In genomic region chr2:127174977-127175376, GRCh38 we compare ENCODE assay signal across 12 cellular contexts. TPM values are rescaled to one million over a fixed set of nuclear protein-coding genes. Genes with fewer than 3 reads are reported as not detected.
DNase-seq lines count a peak whose midpoint lies in the region; ATAC-seq and TF ChIP-seq lines count a peak whose summit lies in the region.
"Had no signal": no experiment of that assay in that cellular context is flagged by ENCODE, and none has a peak within 500 bp of the region (broad histone marks: within the 10 kb centered on the region; RNA-seq: fewer than 3 reads in every experiment).

No MANE protein-coding gene starts in this region.

- DNase-seq in Right ventricle myocardium inferior (ENCODE audit: missing footprints) (no peak), right atrium auricular region (ENCODE audit: low spot score) (no peak), superior temporal gyrus (ENCODE audit: extremely low spot score) (no peak)
- DNase-seq in stimulated activated CD4-positive, alpha-beta T cell treated with anti-CD3 and anti-CD28 coated beads, Interleukin-4, amount 100 ng/mL, for 4 hours = no peak
- DNase-seq: activated B cell treated with CpG ODN at 0.5 μM for 24 hours, Kasumi-1 had no signal

- intact Hi-C loops in Right ventricle myocardium inferior (cut with DNase I) = no loop called here

- no peak overlapping the region for H3K27ac ChIP-seq in right atrium auricular region
- peak overlapping the region; percentile 24 to 87 for H3K27ac ChIP-seq in esophagus (ENCODE audit: low read depth in 2 of 2, low read length in 1 of 2)
- peak overlapping the region; percentile 67 to 78 for H3K27ac ChIP-seq in mucosa of rectum (ENCODE audit: low read depth in 2 of 2, low read length in 2 of 2)

- H3K9ac ChIP-seq in mucosa of rectum (ENCODE audit: low read depth in 1 of 2, low read length in 2 of 2) = no peak overlapping the region

- H3K4me3 ChIP-seq in right atrium auricular region = no peak overlapping the region
- no peak overlapping the region for H3K4me3 ChIP-seq in esophagus (ENCODE audit: low read depth in 1 of 2, low read length in 2 of 2)
- H3K4me3 ChIP-seq in mucosa of rectum (ENCODE audit: low read length in 2 of 2) = no peak overlapping the region

- no peaks in the 10 kb centered on the region for H3K27me3 ChIP-seq in right atrium auricular region
- no peaks in the 10 kb centered on the region for H3K27me3 ChIP-seq in esophagus (ENCODE audit: control insufficient read depth in 1 of 2, insufficient read depth in 2 of 2, low read length in 2 of 2)
- H3K27me3 ChIP-seq in mucosa of rectum (ENCODE audit: control insufficient read depth in 2 of 2, insufficient read depth in 2 of 2, low read length in 2 of 2) = no peaks in the 10 kb centered on the region

- ATAC-seq in Right ventricle myocardium inferior (peak; percentile 54), HG03457 (IDR thresholded peaks at IDR 0.05; ENCODE audit: unreplicated experiment) (no peak), GM18519 (IDR thresholded peaks at IDR 0.05; ENCODE audit: low FRiP score, unreplicated experiment) (no peak)

- peaks cover 0 to 4% of the 10 kb centered on the region in 2 donors for H3K9me3 ChIP-seq in right atrium auricular region
- peaks cover 0 to 3% of the 10 kb centered on the region in 2 donors for H3K9me3 ChIP-seq in esophagus (ENCODE audit: control insufficient read depth in 2 of 2, insufficient read depth in 1 of 2, low read depth in 1 of 2, low read length in 1 of 2)
- H3K9me3 ChIP-seq in mucosa of rectum (ENCODE audit: control insufficient read depth in 2 of 2, low read length in 2 of 2) = no peaks in the 10 kb centered on the region

- TF ChIP-seq CTCF in right atrium auricular region (IDR thresholded peaks at IDR 0.05) = no peak

- H3K4me1 ChIP-seq in right atrium auricular region (peaks cover 0 to 14% of the 10 kb centered on the region in 2 donors), esophagus (ENCODE audit: control insufficient read depth in 2 of 2, insufficient read depth in 2 of 2, low read length in 1 of 2) (peaks cover 0 to 9% of the 10 kb centered on the region in 2 donors), mucosa of rectum (ENCODE audit: control insufficient read depth in 2 of 2, insufficient read depth in 2 of 2, low read length in 2 of 2) (peaks cover 5 to 13% of the 10 kb centered on the region in 2 donors)

- WGBS in esophagus, 2 donors = 25 to 36% methylated on average over 8 of the region's 8 CpGs

- H3K36me3 ChIP-seq in right atrium auricular region = no peaks in the 10 kb centered on the region
- no peaks in the 10 kb centered on the region for H3K36me3 ChIP-seq in esophagus (ENCODE audit: control insufficient read depth in 2 of 2, insufficient read depth in 2 of 2, low read length in 1 of 2)
- no peaks in the 10 kb centered on the region for H3K36me3 ChIP-seq in mucosa of rectum (ENCODE audit: control insufficient read depth in 2 of 2, insufficient read depth in 2 of 2, low read length in 2 of 2)

RNA-seq across cellular contexts. Expression of gene CYP27C1, which starts 45.1 kb away (rescaled TPM):
- total RNA-seq in Right ventricle myocardium inferior (0.05 TPM), right atrium auricular region (under 1 TPM in 1 of 2 donors, not detected in 1; 0.24 TPM)
- polyA plus RNA-seq in esophagus = 1 to 10 TPM in 1 of 2 donors, under 1 TPM in 1; 0.80 to 1.4 TPM
- total RNA-seq: activated B cell treated with CpG ODN at 0.5 μM for 24 hours, OCI-LY7 had no signal
- polyA plus RNA-seq: CD14-positive monocyte had no signal

Comparison
In these comparisons a context has a peak if more than half of its experiments do, and no peak if none do; other contexts are left out.
1. H3K27ac ChIP-seq: peak in esophagus (2 of 2) and mucosa of rectum (2 of 2); none in right atrium auricular region (0 of 2).